Comparison of ENCODE assay signal across 25 cellular contexts in genomic region chr17:50432125-50432762, GRCh38. TPM values are rescaled to one million over a fixed set of nuclear protein-coding genes. Genes with fewer than 3 reads are reported as not detected.
DNase-seq lines count a peak whose midpoint lies in the region; ATAC-seq, FAIRE-seq and TF ChIP-seq lines count a peak whose summit lies in the region.
"Had no signal": no experiment of that assay in that cellular context is flagged by ENCODE, and none has a peak within 500 bp of the region (broad histone marks: within the 10 kb centered on the region; RNA-seq: fewer than 3 reads in every experiment).

No MANE protein-coding gene starts in this region.

- H3K4me1 ChIP-seq in HepG2 (ENCODE audit: insufficient read depth, low read length) (peaks cover 56% of the 10 kb centered on the region), right lobe of liver (peaks cover 0 to 25% (median 12%) of the 10 kb centered on the region in 4 donors), trophoblast cell (ENCODE audit: control insufficient read depth in 1 of 2, insufficient read depth in 2 of 2, low read length in 2 of 2) (peaks cover 24 to 33% of the 10 kb centered on the region in 2 experiments)

- TF ChIP-seq EP300 in HepG2 (IDR thresholded peaks at IDR 0.05; ENCODE audit: low read depth in 2 of 2, low read length in 2 of 2) (no peak), HepG2 (CRISPR knock-in tag; IDR thresholded peaks at IDR 0.05; ENCODE audit: borderline replicate concordance) (no peak)

- H3K36me3 ChIP-seq in HepG2 (replicated peaks in 1 of 2; ENCODE audit: control insufficient read depth in 1 of 2, insufficient read depth in 2 of 2, low read length in 2 of 2), result peaks cover 0 to 4% of the 10 kb centered on the region in 2 experiments; a peak in 1 of 5 replicates
- H3K36me3 ChIP-seq in right lobe of liver, result no peaks in the 10 kb centered on the region
- peaks cover 5 to 8% of the 10 kb centered on the region in 2 experiments for H3K36me3 ChIP-seq in trophoblast cell (ENCODE audit: control insufficient read depth in 1 of 2, insufficient read depth in 2 of 2, low read length in 2 of 2)
- H3K36me3 ChIP-seq: MG63 had no signal

- H4K12ac ChIP-seq in trophoblast cell (ENCODE audit: low read depth, low read length), result no peak overlapping the region

- TF ChIP-seq RAD21 in HepG2 (CRISPR knock-in tag; IDR thresholded peaks at IDR 0.05), result no peak

- POLR2A ChIA-PET in HepG2 (lab: Yijun Ruan, JAX), result interaction anchor here (1.0 to 1.8 kb wide), 3 partner anchors 8 to 35 kb away, joined by 3 to 8 read pairs (median 4); partner anchors contain the start of gene LRRC59

- H3K27ac ChIP-seq in HepG2 (ENCODE audit: extremely low read length, insufficient read depth, low read length) (peak overlapping the region; percentile 24), right lobe of liver (no peak overlapping the region), trophoblast cell (ENCODE audit: low read depth, low read length) (no peak overlapping the region)
- H3K27ac ChIP-seq: 22Rv1 had no signal

- peak overlapping the region; percentile 87 for H3K27ac Mint-ChIP-seq in type B pancreatic cell

- no peak overlapping the region for H3K4me3 ChIP-seq in HepG2 (replicated peaks in 1 of 3; ENCODE audit: insufficient read depth in 1 of 3, low read depth in 2 of 3, low read length in 3 of 3)
- no peak overlapping the region for H3K4me3 ChIP-seq in right lobe of liver
- no peak overlapping the region for H3K4me3 ChIP-seq in trophoblast cell (ENCODE audit: low read depth, low read length)
- H3K4me3 ChIP-seq: MG63 had no signal

- intact Hi-C loops in HepG2 (cut with micrococcal nuclease; ENCODE audit: unreplicated experiment) (no loop called here), right lobe of liver (cut with DNase I) (no loop called here)

- H3K4me3 Mint-ChIP-seq in type B pancreatic cell, result no peak overlapping the region
- H3K4me3 Mint-ChIP-seq: CD4-positive, alpha-beta memory T cell had no signal

- TF ChIP-seq CTCF in HepG2 (CRISPR knock-in tag; IDR thresholded peaks at IDR 0.05) (no peak), right lobe of liver (IDR thresholded peaks at IDR 0.05) (no peak), type B pancreatic cell (conservative IDR thresholded peaks at IDR 0.05) (no peak)

- CTCF ChIA-PET in HepG2 (lab: Yijun Ruan, JAX; ENCODE audit: low intra/inter-chr PET ratio, low total read pairs), result no interaction called here

- DNase-seq in HepG2 (ENCODE audit: low spot score) (no peak), right lobe of liver (no peak), glomerular visceral epithelial cell (ENCODE audit: extremely low spot score) (peak; percentile 14), trophoblast cell (no peak), type B pancreatic cell (ENCODE audit: extremely low spot score, unreplicated experiment) (no peak), HPDE6-E6E7 (ENCODE audit: extremely low spot score) (no peak), SW 1271 (lab: John Stamatoyannopoulos, UW) (no peak)
- no peak for DNase-seq in activated CD4-positive, alpha-beta T cell treated with anti-CD3 and anti-CD28 coated beads, Interleukin-2, amount 50 U/mL, for 1 hour
- DNase-seq: CD4-positive, alpha-beta memory T cell; DMS53; EL; GOT3; MG63; NCI-H1048; NCI-H1436 treated with DMSO at 0.1 percent for 48 hours; NCI-H2029; NCI-H2171; NCI-H526 had no signal

- H2BK5ac ChIP-seq in trophoblast cell (ENCODE audit: low read depth, low read length, poor library complexity), result no peak overlapping the region

- H3K9me3 ChIP-seq in HepG2 (ENCODE audit: low read length) (no peaks in the 10 kb centered on the region), right lobe of liver (no peaks in the 10 kb centered on the region), trophoblast cell (ENCODE audit: insufficient read depth, low read depth, low read length) (no peaks in the 10 kb centered on the region)
- H3K9me3 ChIP-seq: MG63 had no signal

- H3K18ac ChIP-seq in trophoblast cell (ENCODE audit: low read length), result peak overlapping the region; percentile 7

- no peak overlapping the region for H3K9ac ChIP-seq in HepG2 (ENCODE audit: insufficient read depth, low read depth, low read length)
- H3K9ac ChIP-seq in trophoblast cell (ENCODE audit: low read length), result no peak overlapping the region

- H4K91ac ChIP-seq in trophoblast cell (ENCODE audit: low read depth, low read length), result no peak overlapping the region

- H3K79me1 ChIP-seq in trophoblast cell (ENCODE audit: low read length), result peaks cover 10% of the 10 kb centered on the region

- no peak overlapping the region for H4K8ac ChIP-seq in trophoblast cell (ENCODE audit: low read depth, low read length)

- no peaks in the 10 kb centered on the region for H4K20me1 ChIP-seq in HepG2 (ENCODE audit: insufficient read depth, low read length)

- H2BK12ac ChIP-seq in trophoblast cell (ENCODE audit: low read length), result no peak overlapping the region

- H2AK5ac ChIP-seq in trophoblast cell (ENCODE audit: low read length), result no peak overlapping the region

- H3K79me2 ChIP-seq in HepG2 (ENCODE audit: insufficient read depth, low read length) (peaks cover 28% of the 10 kb centered on the region), trophoblast cell (ENCODE audit: control insufficient read depth, insufficient read depth, low read length, poor library complexity) (peaks cover 3% of the 10 kb centered on the region)

- H3K36me3 Mint-ChIP-seq in type B pancreatic cell, result peaks cover 7% of the 10 kb centered on the region
- H3K36me3 Mint-ChIP-seq: CD4-positive, alpha-beta memory T cell had no signal

- no peak overlapping the region for H3K4ac ChIP-seq in trophoblast cell (ENCODE audit: low read depth, low read length)

- no peak overlapping the region for H3K14ac ChIP-seq in trophoblast cell (ENCODE audit: low read length)

- no peak overlapping the region for H2AFZ ChIP-seq in HepG2 (ENCODE audit: low read length)
- no peak overlapping the region for H2AFZ ChIP-seq in trophoblast cell (ENCODE audit: insufficient read depth, low read length, poor library complexity)

- in situ Hi-C loops in HepG2 (cut with HindIII; ENCODE audit: extremely low pct_ligation_motif_present, low pct_unique_long_range_greater_than_20kb), result no loop called here

- H3K4me2 ChIP-seq in HepG2 (ENCODE audit: low read depth, low read length) (no peak overlapping the region), trophoblast cell (ENCODE audit: low read length) (no peak overlapping the region)

- H3K23ac ChIP-seq in trophoblast cell (ENCODE audit: low read length), result no peak overlapping the region

- ATAC-seq in HepG2 (no peak), right lobe of liver (no peak)
- ATAC-seq: HCT116, Right ventricle myocardium inferior had no signal

- H2BK120ac ChIP-seq in trophoblast cell (ENCODE audit: insufficient read depth, low read length, poor library complexity), result peak overlapping the region; percentile 59

- no peak for FAIRE-seq in HepG2 (lab: Jason Lieb, UNC)
- FAIRE-seq: GM12892, GM18507 had no signal

- TF ChIP-seq POLR2A in HepG2 (IDR thresholded peaks at IDR 0.05; ENCODE audit: insufficient read depth in 1 of 2, low read depth in 2 of 2, low read length in 2 of 2) (no peak), right lobe of liver (IDR thresholded peaks at IDR 0.05) (no peak)

- H3K4me1 Mint-ChIP-seq in type B pancreatic cell (ENCODE audit: unreplicated experiment), result peaks cover 28% of the 10 kb centered on the region

- H3K9me3 Mint-ChIP-seq in type B pancreatic cell, result peaks cover 5% of the 10 kb centered on the region
- H3K9me3 Mint-ChIP-seq: CD4-positive, alpha-beta memory T cell had no signal

- WGBS in HepG2 (ENCODE audit: low lambda C conversion rate), result 94% methylated on average over 4 of the region's 4 CpGs
- 78% methylated on average over 2 of the region's 4 CpGs for WGBS in right lobe of liver (ENCODE audit: insufficient coverage, low coverage, low lambda C conversion rate, missing lambda C conversion rate)
- WGBS in trophoblast cell (ENCODE audit: extremely low coverage, insufficient coverage, insufficient read length), result no CpG with 5 or more reads among the region's 4 CpGs

- H3K27me3 ChIP-seq in HepG2 (ENCODE audit: control insufficient read depth in 1 of 2, insufficient read depth in 2 of 2, low read length in 2 of 2), result no peaks in the 10 kb centered on the region; a peak in 1 of 5 replicates
- no peaks in the 10 kb centered on the region for H3K27me3 ChIP-seq in right lobe of liver
- no peaks in the 10 kb centered on the region for H3K27me3 ChIP-seq in trophoblast cell (ENCODE audit: insufficient read depth, low read length)
- H3K27me3 ChIP-seq: MG63 had no signal

- H3K27me3 Mint-ChIP-seq in type B pancreatic cell, result no peaks in the 10 kb centered on the region
- H3K27me3 Mint-ChIP-seq: CD4-positive, alpha-beta memory T cell had no signal

- no TSS peak for BruUV-seq in HepG2 (replicated peaks; lab: Mats Ljungman, UMichigan)

RNA-seq across cellular contexts. Expression of gene ACSF2, which starts 6.2 kb away (rescaled TPM):
- total RNA-seq in HepG2 (2016; rRNA removed; fragmentation: Illumina TruSeq; extraction: Trizol), result 32.0 and 87.3 TPM in 2 replicates
- 20.7 and 23.9 TPM in 2 replicates for total RNA-seq in HepG2 (2016; cell fraction: cytosol; rRNA removed; fragmentation: Illumina TruSeq; extraction: Trizol; ENCODE audit: low read depth)
- 26.9 and 94.3 TPM in 2 replicates for total RNA-seq in HepG2 (2016; cell fraction: insoluble cytoplasmic fraction; rRNA removed; fragmentation: Illumina TruSeq; extraction: Trizol)
- 19.8 and 21.0 TPM in 2 replicates for total RNA-seq in HepG2 (2016; cell fraction: membrane; rRNA removed; fragmentation: Illumina TruSeq; extraction: Trizol)
- total RNA-seq in HepG2 (2016; cell fraction: nucleus; rRNA removed; fragmentation: Illumina TruSeq; extraction: Trizol), result 90.8 and 95.0 TPM in 2 replicates
- polyA plus RNA-seq in HepG2 (2011; rRNA removed), result 109 and 117 TPM in 2 replicates
- polyA plus RNA-seq in HepG2 (2011; cell fraction: cytosol; rRNA removed), result 68.6 and 80.4 TPM in 2 replicates
- polyA plus RNA-seq in HepG2 (2011; cell fraction: nucleus; rRNA removed), result 334 and 438 TPM in 2 replicates
- 79.7 and 97.7 TPM in 2 replicates for polyA plus RNA-seq in HepG2 (2012)
- polyA plus RNA-seq in HepG2 (2016; cell fraction: cytosol; fragmentation: Illumina TruSeq; extraction: Trizol; ENCODE audit: low read depth), result 8.6 and 9.0 TPM in 2 replicates
- 26.3 and 30.3 TPM in 2 replicates for polyA plus RNA-seq in HepG2 (2016; cell fraction: insoluble cytoplasmic fraction; fragmentation: Illumina TruSeq; extraction: Trizol; ENCODE audit: low read depth)
- polyA plus RNA-seq in HepG2 (2016; cell fraction: membrane; fragmentation: Illumina TruSeq; extraction: Trizol; ENCODE audit: low read depth), result 13.4 and 14.3 TPM in 2 replicates
- 198 and 222 TPM in 2 replicates for polyA plus RNA-seq in HepG2 (2016; cell fraction: nucleus; fragmentation: Illumina TruSeq; extraction: Trizol; ENCODE audit: insufficient read depth, low read depth)
- polyA minus RNA-seq in HepG2 (2011; rRNA and poly(A)+ RNA removed; ENCODE audit: low replicate concordance), result 87.1 and 260 TPM in 2 replicates
- polyA minus RNA-seq in HepG2 (2011; cell fraction: cytosol; rRNA and poly(A)+ RNA removed), result 32.1 and 36.7 TPM in 2 replicates
- 111 and 114 TPM in 2 replicates for polyA minus RNA-seq in HepG2 (2011; cell fraction: nucleus; rRNA and poly(A)+ RNA removed)
- total RNA-seq in right lobe of liver, result 10 to 100 TPM; 25.1 to 60.9 (median 36.9) TPM
- polyA plus RNA-seq in trophoblast cell (2013), result 70.4 and 74.8 TPM in 2 replicates
- 57.3 and 75.0 TPM in 2 replicates for total RNA-seq in type B pancreatic cell (ENCODE audit: low replicate concordance)

RNA-seq across cellular contexts. Expression of gene LRRC59, which starts 34.9 kb away (rescaled TPM):
- 222 and 239 TPM in 2 replicates for total RNA-seq in HepG2 (2016; rRNA removed; fragmentation: Illumina TruSeq; extraction: Trizol)
- 75.0 and 83.4 TPM in 2 replicates for total RNA-seq in HepG2 (2016; cell fraction: cytosol; rRNA removed; fragmentation: Illumina TruSeq; extraction: Trizol; ENCODE audit: low read depth)
- 213 and 234 TPM in 2 replicates for total RNA-seq in HepG2 (2016; cell fraction: insoluble cytoplasmic fraction; rRNA removed; fragmentation: Illumina TruSeq; extraction: Trizol)
- total RNA-seq in HepG2 (2016; cell fraction: membrane; rRNA removed; fragmentation: Illumina TruSeq; extraction: Trizol), result 172 and 182 TPM in 2 replicates
- total RNA-seq in HepG2 (2016; cell fraction: nucleus; rRNA removed; fragmentation: Illumina TruSeq; extraction: Trizol), result 115 and 124 TPM in 2 replicates
- polyA plus RNA-seq in HepG2 (2011; rRNA removed), result 87.3 and 93.2 TPM in 2 replicates
- polyA plus RNA-seq in HepG2 (2011; cell fraction: cytosol; rRNA removed), result 57.2 and 66.4 TPM in 2 replicates
- polyA plus RNA-seq in HepG2 (2011; cell fraction: nucleus; rRNA removed), result 50.6 and 58.7 TPM in 2 replicates
- 90.0 and 114 TPM in 2 replicates for polyA plus RNA-seq in HepG2 (2012)
- 59.8 and 73.7 TPM in 2 replicates for polyA plus RNA-seq in HepG2 (2016; cell fraction: cytosol; fragmentation: Illumina TruSeq; extraction: Trizol; ENCODE audit: low read depth)
- 202 and 242 TPM in 2 replicates for polyA plus RNA-seq in HepG2 (2016; cell fraction: insoluble cytoplasmic fraction; fragmentation: Illumina TruSeq; extraction: Trizol; ENCODE audit: low read depth)
- 104 and 113 TPM in 2 replicates for polyA plus RNA-seq in HepG2 (2016; cell fraction: membrane; fragmentation: Illumina TruSeq; extraction: Trizol; ENCODE audit: low read depth)
- 152 and 155 TPM in 2 replicates for polyA plus RNA-seq in HepG2 (2016; cell fraction: nucleus; fragmentation: Illumina TruSeq; extraction: Trizol; ENCODE audit: insufficient read depth, low read depth)
- 159 and 165 TPM in 2 replicates for polyA minus RNA-seq in HepG2 (2011; rRNA and poly(A)+ RNA removed; ENCODE audit: low replicate concordance)
- 74.4 and 77.8 TPM in 2 replicates for polyA minus RNA-seq in HepG2 (2011; cell fraction: cytosol; rRNA and poly(A)+ RNA removed)
- polyA minus RNA-seq in HepG2 (2011; cell fraction: nucleus; rRNA and poly(A)+ RNA removed), result 73.0 and 88.5 TPM in 2 replicates
- total RNA-seq in right lobe of liver, result 100 to 1,000 TPM in 2 of 6 experiments, 10 to 100 TPM in 4; 36.0 to 125 (median 64.0) TPM
- polyA plus RNA-seq in trophoblast cell (2013), result 135 and 138 TPM in 2 replicates
- total RNA-seq in type B pancreatic cell (ENCODE audit: low replicate concordance), result 75.3 and 104 TPM in 2 replicates

RNA-seq across cellular contexts. Expression of gene CHAD, which starts 36.4 kb away (rescaled TPM):
- total RNA-seq in HepG2 (2016; rRNA removed; fragmentation: Illumina TruSeq; extraction: Trizol) (not detected in 2 replicates), right lobe of liver (10 to 100 TPM in 2 of 6 experiments, 1 to 10 TPM in 4; 1.0 to 11.3 (median 3.8) TPM), type B pancreatic cell (ENCODE audit: low replicate concordance) (not detected in 2 replicates)
- not detected in 2 replicates for total RNA-seq in HepG2 (2016; cell fraction: cytosol; rRNA removed; fragmentation: Illumina TruSeq; extraction: Trizol; ENCODE audit: low read depth)
- 0.09 TPM in 1 of 2 replicates, not detected in the other for total RNA-seq in HepG2 (2016; cell fraction: insoluble cytoplasmic fraction; rRNA removed; fragmentation: Illumina TruSeq; extraction: Trizol)
- total RNA-seq in HepG2 (2016; cell fraction: membrane; rRNA removed; fragmentation: Illumina TruSeq; extraction: Trizol), result not detected in 2 replicates
- not detected in 2 replicates for total RNA-seq in HepG2 (2016; cell fraction: nucleus; rRNA removed; fragmentation: Illumina TruSeq; extraction: Trizol)
- polyA plus RNA-seq in HepG2 (2011; rRNA removed), result 1.4 and 2.2 TPM in 2 replicates
- 0.56 and 1.1 TPM in 2 replicates for polyA plus RNA-seq in HepG2 (2011; cell fraction: cytosol; rRNA removed)
- 7.9 and 10.0 TPM in 2 replicates for polyA plus RNA-seq in HepG2 (2011; cell fraction: nucleus; rRNA removed)
- 4.3 and 5.0 TPM in 2 replicates for polyA plus RNA-seq in HepG2 (2012)
- polyA plus RNA-seq in HepG2 (2016; cell fraction: cytosol; fragmentation: Illumina TruSeq; extraction: Trizol; ENCODE audit: low read depth), result not detected in 2 replicates
- polyA plus RNA-seq in HepG2 (2016; cell fraction: insoluble cytoplasmic fraction; fragmentation: Illumina TruSeq; extraction: Trizol; ENCODE audit: low read depth), result not detected in 2 replicates
- not detected in 2 replicates for polyA plus RNA-seq in HepG2 (2016; cell fraction: membrane; fragmentation: Illumina TruSeq; extraction: Trizol; ENCODE audit: low read depth)
- 1.1 TPM in 1 of 2 replicates, not detected in the other for polyA plus RNA-seq in HepG2 (2016; cell fraction: nucleus; fragmentation: Illumina TruSeq; extraction: Trizol; ENCODE audit: insufficient read depth, low read depth)
- polyA minus RNA-seq in HepG2 (2011; rRNA and poly(A)+ RNA removed; ENCODE audit: low replicate concordance), result 0.07 and 1.3 TPM in 2 replicates
- polyA minus RNA-seq in HepG2 (2011; cell fraction: cytosol; rRNA and poly(A)+ RNA removed), result not detected in 2 replicates
- polyA minus RNA-seq in HepG2 (2011; cell fraction: nucleus; rRNA and poly(A)+ RNA removed), result 0.64 and 0.87 TPM in 2 replicates
- polyA plus RNA-seq in trophoblast cell (2013), result not detected in 2 replicates
- total RNA-seq: CD4-positive, alpha-beta memory T cell; SK-MEL-5 had no signal
- polyA plus RNA-seq: BJ had no signal

RNA-seq across cellular contexts. Expression of gene RSAD1, which starts 46.4 kb away (rescaled TPM):
- total RNA-seq in HepG2 (2016; rRNA removed; fragmentation: Illumina TruSeq; extraction: Trizol), result 16.0 and 22.7 TPM in 2 replicates
- 7.3 and 10.0 TPM in 2 replicates for total RNA-seq in HepG2 (2016; cell fraction: cytosol; rRNA removed; fragmentation: Illumina TruSeq; extraction: Trizol; ENCODE audit: low read depth)
- 16.9 and 22.5 TPM in 2 replicates for total RNA-seq in HepG2 (2016; cell fraction: insoluble cytoplasmic fraction; rRNA removed; fragmentation: Illumina TruSeq; extraction: Trizol)
- 13.4 and 14.3 TPM in 2 replicates for total RNA-seq in HepG2 (2016; cell fraction: membrane; rRNA removed; fragmentation: Illumina TruSeq; extraction: Trizol)
- total RNA-seq in HepG2 (2016; cell fraction: nucleus; rRNA removed; fragmentation: Illumina TruSeq; extraction: Trizol), result 30.4 and 33.5 TPM in 2 replicates
- polyA plus RNA-seq in HepG2 (2011; rRNA removed), result 27.7 and 36.1 TPM in 2 replicates
- polyA plus RNA-seq in HepG2 (2011; cell fraction: cytosol; rRNA removed), result 18.4 and 20.0 TPM in 2 replicates
- 105 and 113 TPM in 2 replicates for polyA plus RNA-seq in HepG2 (2011; cell fraction: nucleus; rRNA removed)
- polyA plus RNA-seq in HepG2 (2012), result 23.6 and 33.3 TPM in 2 replicates
- polyA plus RNA-seq in HepG2 (2016; cell fraction: cytosol; fragmentation: Illumina TruSeq; extraction: Trizol; ENCODE audit: low read depth), result 5.4 and 6.8 TPM in 2 replicates
- polyA plus RNA-seq in HepG2 (2016; cell fraction: insoluble cytoplasmic fraction; fragmentation: Illumina TruSeq; extraction: Trizol; ENCODE audit: low read depth), result 26.1 and 30.3 TPM in 2 replicates
- 12.5 and 12.8 TPM in 2 replicates for polyA plus RNA-seq in HepG2 (2016; cell fraction: membrane; fragmentation: Illumina TruSeq; extraction: Trizol; ENCODE audit: low read depth)
- polyA plus RNA-seq in HepG2 (2016; cell fraction: nucleus; fragmentation: Illumina TruSeq; extraction: Trizol; ENCODE audit: insufficient read depth, low read depth), result 76.0 and 77.9 TPM in 2 replicates
- polyA minus RNA-seq in HepG2 (2011; rRNA and poly(A)+ RNA removed; ENCODE audit: low replicate concordance), result 18.5 and 34.3 TPM in 2 replicates
- 8.6 and 9.4 TPM in 2 replicates for polyA minus RNA-seq in HepG2 (2011; cell fraction: cytosol; rRNA and poly(A)+ RNA removed)
- 53.4 and 55.7 TPM in 2 replicates for polyA minus RNA-seq in HepG2 (2011; cell fraction: nucleus; rRNA and poly(A)+ RNA removed)
- 10 to 100 TPM; 17.9 to 26.6 (median 23.4) TPM for total RNA-seq in right lobe of liver
- 7.2 and 7.7 TPM in 2 replicates for polyA plus RNA-seq in trophoblast cell (2013)
- total RNA-seq in type B pancreatic cell (ENCODE audit: low replicate concordance), result 26.6 and 40.7 TPM in 2 replicates

RNA-seq across cellular contexts. Expression of gene EME1, which starts 59.2 kb away (rescaled TPM):
- 17.3 and 24.6 TPM in 2 replicates for total RNA-seq in HepG2 (2016; rRNA removed; fragmentation: Illumina TruSeq; extraction: Trizol)
- total RNA-seq in HepG2 (2016; cell fraction: cytosol; rRNA removed; fragmentation: Illumina TruSeq; extraction: Trizol; ENCODE audit: low read depth), result 6.4 and 7.4 TPM in 2 replicates
- total RNA-seq in HepG2 (2016; cell fraction: insoluble cytoplasmic fraction; rRNA removed; fragmentation: Illumina TruSeq; extraction: Trizol), result 17.1 and 25.6 TPM in 2 replicates
- 7.7 and 8.9 TPM in 2 replicates for total RNA-seq in HepG2 (2016; cell fraction: membrane; rRNA removed; fragmentation: Illumina TruSeq; extraction: Trizol)
- 28.4 and 31.8 TPM in 2 replicates for total RNA-seq in HepG2 (2016; cell fraction: nucleus; rRNA removed; fragmentation: Illumina TruSeq; extraction: Trizol)
- polyA plus RNA-seq in HepG2 (2011; rRNA removed), result 13.4 and 20.7 TPM in 2 replicates
- 4.7 and 7.1 TPM in 2 replicates for polyA plus RNA-seq in HepG2 (2011; cell fraction: cytosol; rRNA removed)
- polyA plus RNA-seq in HepG2 (2011; cell fraction: nucleus; rRNA removed), result 58.4 and 108 TPM in 2 replicates
- polyA plus RNA-seq in HepG2 (2012), result 6.6 and 17.5 TPM in 2 replicates
- polyA plus RNA-seq in HepG2 (2016; cell fraction: cytosol; fragmentation: Illumina TruSeq; extraction: Trizol; ENCODE audit: low read depth), result 1.3 and 1.6 TPM in 2 replicates
- polyA plus RNA-seq in HepG2 (2016; cell fraction: insoluble cytoplasmic fraction; fragmentation: Illumina TruSeq; extraction: Trizol; ENCODE audit: low read depth), result 13.3 and 16.0 TPM in 2 replicates
- polyA plus RNA-seq in HepG2 (2016; cell fraction: membrane; fragmentation: Illumina TruSeq; extraction: Trizol; ENCODE audit: low read depth), result 2.3 and 3.2 TPM in 2 replicates
- polyA plus RNA-seq in HepG2 (2016; cell fraction: nucleus; fragmentation: Illumina TruSeq; extraction: Trizol; ENCODE audit: insufficient read depth, low read depth), result 65.8 and 68.9 TPM in 2 replicates
- 6.9 and 17.6 TPM in 2 replicates for polyA minus RNA-seq in HepG2 (2011; rRNA and poly(A)+ RNA removed; ENCODE audit: low replicate concordance)
- 5.3 and 5.4 TPM in 2 replicates for polyA minus RNA-seq in HepG2 (2011; cell fraction: cytosol; rRNA and poly(A)+ RNA removed)
- 14.9 and 18.7 TPM in 2 replicates for polyA minus RNA-seq in HepG2 (2011; cell fraction: nucleus; rRNA and poly(A)+ RNA removed)
- total RNA-seq in right lobe of liver, result 1 to 10 TPM in 1 of 6 experiments, under 1 TPM in 3, not detected in 2; 0.12 to 1.3 (median 0.66) TPM
- polyA plus RNA-seq in trophoblast cell (2013), result 9.1 and 9.8 TPM in 2 replicates
- total RNA-seq in type B pancreatic cell (ENCODE audit: low replicate concordance), result 6.2 and 18.7 TPM in 2 replicates
